Comparison of ENCODE assay signal across 8 cellular contexts in the genomic region with DNA sequence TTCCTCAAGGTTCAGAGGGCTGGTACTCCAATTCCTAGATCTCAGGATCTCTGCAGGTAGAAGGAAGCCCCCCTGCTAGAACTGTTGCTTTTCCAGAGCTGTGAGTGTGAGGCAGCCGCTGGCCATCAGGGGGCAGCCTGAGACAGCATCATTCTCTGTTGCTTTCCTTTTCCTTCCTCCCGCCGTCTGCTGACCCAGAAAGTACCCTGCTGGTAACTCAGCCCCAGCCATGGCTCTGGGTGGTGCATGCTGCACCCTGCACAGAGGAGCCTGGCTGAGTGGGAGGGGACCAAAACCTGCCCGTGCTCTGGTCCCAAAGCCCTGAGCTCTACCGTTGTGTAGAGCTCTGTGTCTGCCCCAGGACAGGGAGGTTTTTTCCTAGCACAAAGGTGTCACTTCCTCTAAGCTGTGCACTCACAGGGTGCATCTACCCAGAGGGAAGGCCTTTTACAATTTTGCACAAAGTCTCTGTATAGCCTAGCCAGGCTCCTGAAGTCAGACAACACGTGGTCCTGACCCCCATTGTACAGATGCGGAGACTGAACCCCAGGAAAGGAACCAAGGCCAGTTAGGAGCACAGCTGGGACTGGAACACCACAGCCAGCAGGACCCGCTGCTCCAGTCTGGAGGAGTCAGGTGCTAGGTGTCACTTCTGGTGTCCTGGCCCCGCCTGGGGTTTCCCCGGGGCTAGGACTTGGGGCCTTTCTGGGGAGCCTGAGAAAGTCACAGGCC. TPM values are rescaled to one million over a fixed set of nuclear protein-coding genes. Genes with fewer than 3 reads are reported as not detected.
DNase-seq lines count a peak whose midpoint lies in the region; ATAC-seq and TF ChIP-seq lines count a peak whose summit lies in the region.

No MANE protein-coding gene starts in this region.

- H3K27ac ChIP-seq in dorsolateral prefrontal cortex: peak overlapping the region in 6 of 59 donors; percentile 14 to 50 (median 36)

- no peaks in the 10 kb centered on the region for H3K9me3 Mint-ChIP-seq in activated CD8-positive, alpha-beta T cell treated with anti-CD3 and anti-CD28 coated beads for 36 hours

- TF ChIP-seq CTCF in activated CD8-positive, alpha-beta T cell treated with anti-CD3 and anti-CD28 coated beads for 36 hours (IDR thresholded peaks at IDR 0.05): peak; percentile 88
- TF ChIP-seq CTCF in dorsolateral prefrontal cortex (IDR thresholded peaks at IDR 0.05 in 54 of 56, conservative IDR thresholded peaks at IDR 0.05 in 2 of 56; ENCODE audit: low read depth in 1 of 56, partially characterized antibody in 56 of 56): peak; percentile 70 to 97 (median 92)

- DNase-seq in Daoy (ENCODE audit: low read depth) (peak; percentile 86), HPDE6-E6E7 (ENCODE audit: extremely low spot score) (peak; percentile 61), NCI-H82 treated with DMSO at 0.1 percent for 48 hours (lab: John Stamatoyannopoulos, UW; ENCODE audit: unreplicated experiment) (peak; percentile 42), dorsolateral prefrontal cortex (peak; percentile 67 to 85 (median 82)), medulla oblongata (ENCODE audit: extremely low spot score) (peak; percentile 82)
- DNase-seq in activated CD8-positive, alpha-beta T cell treated with anti-CD3 and anti-CD28 coated beads for 36 hours: peak; percentile 89
- peak; percentile 52 for DNase-seq in stimulated activated CD8-positive, alpha-beta memory T cell treated with anti-CD3 and anti-CD28 coated beads, Interleukin-12 subunit alpha, Interleukin-12 subunit beta, amount 100 ng/mL, for 4 hours (ENCODE audit: low read depth)

- intact Hi-C loops in activated CD8-positive, alpha-beta T cell treated with anti-CD3 and anti-CD28 coated beads for 36 hours (cut with micrococcal nuclease): loop anchor here (1.0 to 10.0 kb wide), 2 partner anchors 109 to 286 kb away; partner anchors contain the start of gene SZRD1
- intact Hi-C loops in dorsolateral prefrontal cortex (cut with DNase I): loop anchor here (1.0 to 5.0 kb wide), 5 partner anchors 108 to 283 kb away; no protein-coding TSS in a partner anchor

- H3K27me3 Mint-ChIP-seq in activated CD8-positive, alpha-beta T cell treated with anti-CD3 and anti-CD28 coated beads for 36 hours: peaks cover 5% of the 10 kb centered on the region

- CTCF ChIA-PET in activated CD8-positive, alpha-beta T cell treated with anti-CD3 and anti-CD28 coated beads for 36 hours (lab: Charles Lee): interaction anchor here (0.6 to 10.2 kb wide), 45 partner anchors 8 to 315 kb away, joined by 3 to 299 read pairs (median 4); partner anchors contain the start of genes CPLANE2 and EPHA2

- peak; percentile 90 for ATAC-seq in activated CD8-positive, alpha-beta T cell treated with anti-CD3 and anti-CD28 coated beads for 36 hours
- no peak for ATAC-seq in HG02571 (IDR thresholded peaks at IDR 0.05; ENCODE audit: unreplicated experiment)

- peak overlapping the region; percentile 67 for H3K27ac Mint-ChIP-seq in activated CD8-positive, alpha-beta T cell treated with anti-CD3 and anti-CD28 coated beads for 36 hours

- H3K4me3 Mint-ChIP-seq in activated CD8-positive, alpha-beta T cell treated with anti-CD3 and anti-CD28 coated beads for 36 hours: peak overlapping the region; percentile 54

- peak overlapping the region in 7 of 59 donors; percentile 12 to 39 (median 31) for H3K4me3 ChIP-seq in dorsolateral prefrontal cortex

- H3K27me3 ChIP-seq in dorsolateral prefrontal cortex: no peaks in the 10 kb centered on the region

- POLR2A ChIA-PET in activated CD8-positive, alpha-beta T cell treated with anti-CD3 and anti-CD28 coated beads for 36 hours (lab: Charles Lee): interaction anchor here (0.6 to 1.5 kb wide), 4 partner anchors 9 to 223 kb away, joined by 3 read pairs; no protein-coding TSS in a partner anchor

- H3K36me3 Mint-ChIP-seq in activated CD8-positive, alpha-beta T cell treated with anti-CD3 and anti-CD28 coated beads for 36 hours (ENCODE audit: low read depth): no peaks in the 10 kb centered on the region

- H3K4me1 Mint-ChIP-seq in activated CD8-positive, alpha-beta T cell treated with anti-CD3 and anti-CD28 coated beads for 36 hours (ENCODE audit: low read depth): peaks cover 8% of the 10 kb centered on the region

RNA-seq across cellular contexts. Expression of gene FAM131C, which starts 5.6 kb away (rescaled TPM):
- total RNA-seq in Daoy (2014; rRNA removed; shearing (Covaris generic)): 0.23 TPM in 1 of 2 replicates, not detected in the other
- total RNA-seq in activated CD8-positive, alpha-beta T cell treated with anti-CD3 and anti-CD28 coated beads for 36 hours: under 1 TPM; 0.70 to 0.87 TPM
- total RNA-seq in dorsolateral prefrontal cortex: 10 to 100 TPM in 14 of 120 experiments, 1 to 10 TPM in 106; 2.2 to 15.3 (median 7.6) TPM

RNA-seq across cellular contexts. Expression of gene CLCNKB, which starts 35.5 kb away (rescaled TPM):
- total RNA-seq in Daoy (2014; rRNA removed; shearing (Covaris generic)): 0.11 and 0.33 TPM in 2 replicates
- total RNA-seq in activated CD8-positive, alpha-beta T cell treated with anti-CD3 and anti-CD28 coated beads for 36 hours: not detected
- total RNA-seq in dorsolateral prefrontal cortex: under 1 TPM in 27 of 120 experiments, not detected in 93; 0.21 to 0.98 (median 0.29) TPM

RNA-seq across cellular contexts. Expression of gene CLCNKA, which starts 57.3 kb away (rescaled TPM):
- total RNA-seq in Daoy (2014; rRNA removed; shearing (Covaris generic)): not detected in 2 replicates
- total RNA-seq in activated CD8-positive, alpha-beta T cell treated with anti-CD3 and anti-CD28 coated beads for 36 hours: not detected
- 1 to 10 TPM in 15 of 120 experiments, under 1 TPM in 42, not detected in 63; 0.16 to 2.5 (median 0.66) TPM for total RNA-seq in dorsolateral prefrontal cortex
